ENCODE assay signal across 16 cellular contexts in the genomic region with DNA sequence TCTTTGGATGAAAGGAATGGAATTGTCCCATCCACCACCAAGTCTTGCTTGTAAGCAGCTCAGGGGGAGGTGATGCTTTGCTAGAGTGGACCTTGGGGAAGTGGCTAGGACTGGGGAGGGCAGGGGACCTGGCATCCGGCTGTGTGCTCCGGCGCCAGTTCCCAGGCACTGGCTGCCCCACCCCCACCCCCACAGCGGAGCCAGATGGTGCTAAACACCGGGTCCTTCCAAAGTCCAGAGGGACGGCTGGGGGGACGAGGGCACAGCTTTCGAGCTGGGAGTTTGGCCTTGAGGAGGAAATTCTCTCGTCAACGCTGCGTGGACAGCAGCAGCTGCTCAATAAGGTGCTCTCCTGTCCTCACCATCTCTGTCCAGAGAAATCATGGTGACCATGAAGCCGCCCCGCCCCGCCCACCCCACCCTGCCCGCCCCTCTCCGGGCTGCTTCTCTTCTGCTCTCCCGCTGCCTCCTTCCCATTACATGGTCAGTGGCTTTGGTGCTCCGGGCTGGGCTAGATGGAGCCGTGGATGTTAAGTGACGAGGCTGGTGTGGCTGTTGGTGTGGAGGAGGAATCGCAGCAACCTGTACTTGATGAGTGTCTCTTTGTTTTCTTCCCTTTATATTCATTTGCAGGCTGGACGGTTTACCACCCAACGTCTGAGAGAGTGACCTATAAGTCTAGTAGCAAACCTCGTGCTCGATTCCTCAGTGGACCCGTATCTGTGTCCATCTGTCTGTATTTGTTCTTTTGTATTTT.
DNase-seq lines count a peak whose midpoint lies in the region; ATAC-seq lines count a peak whose summit lies in the region.
"Had no signal": no experiment of that assay in that cellular context is flagged by ENCODE, and none has a peak within 500 bp of the region (broad histone marks: within the 10 kb centered on the region; RNA-seq: fewer than 3 reads in every experiment).

No MANE protein-coding gene starts in this region.

- no peak overlapping the region for H3K4me3 Mint-ChIP-seq in activated CD8-positive, alpha-beta memory T cell treated with anti-CD3 and anti-CD28 coated beads, Interleukin-2, amount 10 ng/mL, durations not matched to agents 7 days and 5 days
- H3K4me3 Mint-ChIP-seq in activated CD4-positive, alpha-beta memory T cell treated with anti-CD3 and anti-CD28 coated beads for 36 hours: no peak overlapping the region
- H3K4me3 Mint-ChIP-seq in activated T-helper 2 cell treated with anti-CD3 and anti-CD28 coated beads, Interferon-gamma antibody, Interleukin-2, Interleukin-4, amounts not matched to agents 10 μg/mL and 5 μg/mL and 100 μg/mL, durations not matched to agents 14 hours and 24 hours and 36 hours (ENCODE audit: low read depth): no peak overlapping the region
- H3K4me3 Mint-ChIP-seq: activated CD4-positive, alpha-beta memory T cell treated with anti-CD3 and anti-CD28 coated beads, Interleukin-2, amount 10 ng/mL, durations not matched to agents 7 days and 5 days; activated T-helper 17 cell treated with anti-CD3 and anti-CD28 coated beads, Interleukin-2, amount 50 U/mL, for 72 hours; central memory CD8-positive, alpha-beta T cell; IgD-negative memory B cell had no signal

- H3K4me1 Mint-ChIP-seq in activated CD8-positive, alpha-beta memory T cell treated with anti-CD3 and anti-CD28 coated beads, Interleukin-2, amount 10 ng/mL, durations not matched to agents 7 days and 5 days: peaks cover 8% of the 10 kb centered on the region
- H3K4me1 Mint-ChIP-seq in activated CD4-positive, alpha-beta memory T cell treated with anti-CD3 and anti-CD28 coated beads for 36 hours (ENCODE audit: low read depth): peaks cover 4% of the 10 kb centered on the region
- H3K4me1 Mint-ChIP-seq in activated T-helper 2 cell treated with anti-CD3 and anti-CD28 coated beads, Interferon-gamma antibody, Interleukin-2, Interleukin-4, amounts not matched to agents 10 μg/mL and 5 μg/mL and 100 μg/mL, durations not matched to agents 14 hours and 24 hours and 36 hours (ENCODE audit: low read depth): no peaks in the 10 kb centered on the region

- no peak overlapping the region for H3K27ac Mint-ChIP-seq in activated CD8-positive, alpha-beta memory T cell treated with anti-CD3 and anti-CD28 coated beads, Interleukin-2, amount 10 ng/mL, durations not matched to agents 7 days and 5 days
- no peak overlapping the region for H3K27ac Mint-ChIP-seq in activated CD4-positive, alpha-beta memory T cell treated with anti-CD3 and anti-CD28 coated beads for 36 hours
- no peak overlapping the region for H3K27ac Mint-ChIP-seq in activated T-helper 2 cell treated with anti-CD3 and anti-CD28 coated beads, Interferon-gamma antibody, Interleukin-2, Interleukin-4, amounts not matched to agents 10 μg/mL and 5 μg/mL and 100 μg/mL, durations not matched to agents 14 hours and 24 hours and 36 hours
- H3K27ac Mint-ChIP-seq: activated CD4-positive, alpha-beta memory T cell treated with anti-CD3 and anti-CD28 coated beads, Interleukin-2, amount 10 ng/mL, durations not matched to agents 7 days and 5 days; activated T-helper 17 cell treated with anti-CD3 and anti-CD28 coated beads, Interleukin-2, amount 50 U/mL, for 72 hours; IgD-negative memory B cell had no signal

- no peak for ATAC-seq in activated CD8-positive, alpha-beta memory T cell treated with anti-CD3 and anti-CD28 coated beads, Interleukin-2, amount 10 ng/mL, durations not matched to agents 7 days and 5 days
- peak; percentile 41 for ATAC-seq in Right ventricle myocardium inferior
- ATAC-seq in GM21576 (IDR thresholded peaks at IDR 0.05; ENCODE audit: unreplicated experiment): no peak
- ATAC-seq in HG02852 (IDR thresholded peaks at IDR 0.05; ENCODE audit: unreplicated experiment): no peak
- ATAC-seq: activated T-helper 17 cell treated with anti-CD3 and anti-CD28 coated beads, Interleukin-2, amount 50 U/mL, for 72 hours had no signal

- CTCF ChIA-PET in activated CD8-positive, alpha-beta memory T cell treated with anti-CD3 and anti-CD28 coated beads, Interleukin-2, amount 10 ng/mL, durations not matched to agents 7 days and 5 days (lab: Charles Lee): no interaction called here
- CTCF ChIA-PET in activated CD4-positive, alpha-beta memory T cell treated with anti-CD3 and anti-CD28 coated beads for 36 hours (lab: Charles Lee): no interaction called here

- intact Hi-C loops in Right ventricle myocardium inferior (cut with DNase I): loop anchor here (10.0 kb wide), 1 partner anchor 265 kb away; no protein-coding TSS in a partner anchor
- intact Hi-C loops in activated CD4-positive, alpha-beta memory T cell treated with anti-CD3 and anti-CD28 coated beads for 36 hours (cut with micrococcal nuclease): no loop called here
- intact Hi-C loops in activated T-helper 2 cell treated with anti-CD3 and anti-CD28 coated beads, Interferon-gamma antibody, Interleukin-2, Interleukin-4, amounts not matched to agents 10 μg/mL and 5 μg/mL and 100 μg/mL, durations not matched to agents 14 hours and 24 hours and 36 hours (cut with micrococcal nuclease): loop anchor here (5.0 kb wide), 1 partner anchor 192 kb away; no protein-coding TSS in a partner anchor

- peaks cover 4% of the 10 kb centered on the region for H3K27me3 Mint-ChIP-seq in activated CD8-positive, alpha-beta memory T cell treated with anti-CD3 and anti-CD28 coated beads, Interleukin-2, amount 10 ng/mL, durations not matched to agents 7 days and 5 days
- no peaks in the 10 kb centered on the region for H3K27me3 Mint-ChIP-seq in activated CD4-positive, alpha-beta memory T cell treated with anti-CD3 and anti-CD28 coated beads for 36 hours
- H3K27me3 Mint-ChIP-seq in activated T-helper 2 cell treated with anti-CD3 and anti-CD28 coated beads, Interferon-gamma antibody, Interleukin-2, Interleukin-4, amounts not matched to agents 10 μg/mL and 5 μg/mL and 100 μg/mL, durations not matched to agents 14 hours and 24 hours and 36 hours (ENCODE audit: low read depth): no peaks in the 10 kb centered on the region
- H3K27me3 Mint-ChIP-seq: activated T-helper 17 cell treated with anti-CD3 and anti-CD28 coated beads, Interleukin-2, amount 50 U/mL, for 72 hours had no signal

- DNase-seq in activated CD8-positive, alpha-beta memory T cell treated with anti-CD3 and anti-CD28 coated beads, Interleukin-2, amount 10 ng/mL, durations not matched to agents 7 days and 5 days: peak; percentile 32
- no peak for DNase-seq in activated CD8-positive, alpha-beta memory T cell treated with anti-CD3 and anti-CD28 coated beads, Interleukin-2, amount 50 U/mL, for 4 hours
- DNase-seq in Right ventricle myocardium inferior (ENCODE audit: missing footprints) (no peak), mesenteric fat pad (ENCODE audit: low spot score) (peak; percentile 81)
- no peak for DNase-seq in activated CD4-positive, alpha-beta memory T cell treated with anti-CD3 and anti-CD28 coated beads for 36 hours
- no peak for DNase-seq in activated T-helper 2 cell treated with anti-CD3 and anti-CD28 coated beads, Interferon-gamma antibody, Interleukin-2, Interleukin-4, amounts not matched to agents 10 μg/mL and 5 μg/mL and 100 μg/mL, durations not matched to agents 14 hours and 24 hours and 36 hours (ENCODE audit: low spot score)
- DNase-seq: activated CD4-positive, alpha-beta memory T cell treated with anti-CD3 and anti-CD28 coated beads, Interleukin-2, amount 10 ng/mL, durations not matched to agents 7 days and 5 days; COR-L47; GM23248; NCI-H1092 treated with DMSO at 0.1 percent for 48 hours; SHP77 had no signal

- H3K36me3 Mint-ChIP-seq in activated CD8-positive, alpha-beta memory T cell treated with anti-CD3 and anti-CD28 coated beads, Interleukin-2, amount 10 ng/mL, durations not matched to agents 7 days and 5 days: no peaks in the 10 kb centered on the region
- no peaks in the 10 kb centered on the region for H3K36me3 Mint-ChIP-seq in activated CD4-positive, alpha-beta memory T cell treated with anti-CD3 and anti-CD28 coated beads for 36 hours
- H3K36me3 Mint-ChIP-seq in activated T-helper 2 cell treated with anti-CD3 and anti-CD28 coated beads, Interferon-gamma antibody, Interleukin-2, Interleukin-4, amounts not matched to agents 10 μg/mL and 5 μg/mL and 100 μg/mL, durations not matched to agents 14 hours and 24 hours and 36 hours (ENCODE audit: low read depth): no peaks in the 10 kb centered on the region
- H3K36me3 Mint-ChIP-seq: IgD-negative memory B cell had no signal

- no peaks in the 10 kb centered on the region for H3K9me3 Mint-ChIP-seq in activated CD8-positive, alpha-beta memory T cell treated with anti-CD3 and anti-CD28 coated beads, Interleukin-2, amount 10 ng/mL, durations not matched to agents 7 days and 5 days (ENCODE audit: low read depth)
- no peaks in the 10 kb centered on the region for H3K9me3 Mint-ChIP-seq in activated CD4-positive, alpha-beta memory T cell treated with anti-CD3 and anti-CD28 coated beads for 36 hours
- no peaks in the 10 kb centered on the region for H3K9me3 Mint-ChIP-seq in activated T-helper 2 cell treated with anti-CD3 and anti-CD28 coated beads, Interferon-gamma antibody, Interleukin-2, Interleukin-4, amounts not matched to agents 10 μg/mL and 5 μg/mL and 100 μg/mL, durations not matched to agents 14 hours and 24 hours and 36 hours
- H3K9me3 Mint-ChIP-seq: activated CD4-positive, alpha-beta memory T cell treated with anti-CD3 and anti-CD28 coated beads, Interleukin-2, amount 10 ng/mL, durations not matched to agents 7 days and 5 days; activated T-helper 17 cell treated with anti-CD3 and anti-CD28 coated beads, Interleukin-2, amount 50 U/mL, for 72 hours; central memory CD8-positive, alpha-beta T cell; IgD-negative memory B cell had no signal

- POLR2A ChIA-PET in activated CD4-positive, alpha-beta memory T cell treated with anti-CD3 and anti-CD28 coated beads for 36 hours (lab: Charles Lee): no interaction called here

Comparison
In these comparisons a context has a peak if more than half of its experiments do, and no peak if none do; other contexts are left out.
1. DNase-seq: peak in activated CD8-positive, alpha-beta memory T cell treated with anti-CD3 and anti-CD28 coated beads, Interleukin-2, amount 10 ng/mL, durations not matched to agents 7 days and 5 days (single experiment) and mesenteric fat pad (single experiment); none in activated CD8-positive, alpha-beta memory T cell treated with anti-CD3 and anti-CD28 coated beads, Interleukin-2, amount 50 U/mL, for 4 hours (single experiment), Right ventricle myocardium inferior (single experiment), activated CD4-positive, alpha-beta memory T cell treated with anti-CD3 and anti-CD28 coated beads for 36 hours (single experiment) and activated T-helper 2 cell treated with anti-CD3 and anti-CD28 coated beads, Interferon-gamma antibody, Interleukin-2, Interleukin-4, amounts not matched to agents 10 μg/mL and 5 μg/mL and 100 μg/mL, durations not matched to agents 14 hours and 24 hours and 36 hours (single experiment).